23 cellular contexts compared by ENCODE assay signal in the genomic region with DNA sequence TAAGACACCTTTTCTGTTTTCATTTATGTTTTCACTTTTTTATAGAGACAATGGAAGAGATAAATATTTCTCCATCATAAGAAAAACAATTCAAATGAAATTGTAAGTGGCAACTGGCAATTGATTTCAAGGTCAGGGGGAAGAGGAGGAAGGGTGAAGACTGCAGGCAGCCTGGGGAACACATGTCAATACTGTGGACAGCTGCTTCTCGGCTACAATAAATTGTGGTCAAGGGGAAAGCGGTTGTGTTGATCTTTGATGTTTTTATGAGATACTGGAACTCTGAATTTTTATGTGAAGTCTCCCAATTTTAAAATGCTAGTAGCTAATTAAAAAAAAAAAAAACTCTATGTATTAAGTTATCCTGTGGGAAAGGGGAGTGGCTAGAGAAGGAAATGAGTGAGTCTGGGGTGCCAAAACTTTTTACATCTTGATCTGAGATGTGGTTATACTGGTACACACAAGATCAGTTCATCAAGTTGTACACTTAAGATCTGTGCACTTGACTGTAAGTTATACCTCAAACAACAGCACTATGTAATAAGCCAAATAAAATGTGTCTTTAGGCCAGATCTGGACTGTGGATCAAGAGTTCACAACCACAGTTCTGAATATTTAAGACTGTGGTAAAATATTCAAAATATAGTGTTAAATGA. TPM values are rescaled to one million over a fixed set of nuclear protein-coding genes. Genes with fewer than 3 reads are reported as not detected.
DNase-seq lines count a peak whose midpoint lies in the region; ATAC-seq, FAIRE-seq and TF ChIP-seq lines count a peak whose summit lies in the region.
"Had no signal": no experiment of that assay in that cellular context is flagged by ENCODE, and none has a peak within 500 bp of the region (broad histone marks: within the 10 kb centered on the region; RNA-seq: fewer than 3 reads in every experiment).

No MANE protein-coding gene starts in this region.

- no peak overlapping the region for H2AFZ ChIP-seq in H9 (ENCODE audit: low read length)
- H2AFZ ChIP-seq in K562 (ENCODE audit: low read depth, low read length): no peak overlapping the region
- H2AFZ ChIP-seq: PC-9 had no signal

- H3K4me3 Mint-ChIP-seq in H9 (no peak overlapping the region), nephron progenitor cell (no peak overlapping the region)
- H3K4me3 Mint-ChIP-seq: CD4-positive, CD25-positive, alpha-beta regulatory T cell; IgD-negative memory B cell had no signal

- no peak overlapping the region for H2BK12ac ChIP-seq in H9 (ENCODE audit: insufficient read length, low read depth, low read length)

- no peak for TF ChIP-seq POLR2A in K562 (conservative IDR thresholded peaks at IDR 0.05)

- FAIRE-seq in K562 (lab: Jason Lieb, UNC): no peak
- FAIRE-seq: GM12878 had no signal

- no peak overlapping the region for H4K8ac ChIP-seq in H9 (replicated peaks; ENCODE audit: insufficient read length, low read depth, low read length)

- no peak overlapping the region for H3K14ac ChIP-seq in H9 (ENCODE audit: insufficient read depth, low read length)

- H3K27ac ChIP-seq in H9 (ENCODE audit: insufficient read length, low read depth, low read length) (no peak overlapping the region), K562 (ENCODE audit: extremely low read depth, low read depth, low read length) (no peak overlapping the region)
- H3K27ac ChIP-seq: PC-9 had no signal

- TF ChIP-seq RAD21 in K562 (CRISPR knock-in tag; conservative IDR thresholded peaks at IDR 0.05 in 1 of 2, IDR thresholded peaks at IDR 0.05 in 1 of 2): no peak

- no TSS peak for BruUV-seq in K562 (replicated peaks; lab: Mats Ljungman, UMichigan)

- no peaks in the 10 kb centered on the region; the same call in 1 of the 2 replicates for H3K79me2 ChIP-seq in H9 (ENCODE audit: insufficient read depth, low read length)
- peaks cover 91% of the 10 kb centered on the region for H3K79me2 ChIP-seq in K562 (ENCODE audit: control insufficient read depth, insufficient read depth, low read length)

- no peak overlapping the region for H3K4me3 ChIP-seq in K562
- H3K4me3 ChIP-seq: GM12878, PC-9 had no signal

- no peaks in the 10 kb centered on the region for H4K20me1 ChIP-seq in H9 (ENCODE audit: control insufficient read depth, insufficient read depth, insufficient read length)
- peaks cover 11% of the 10 kb centered on the region; the same call in 1 of the 2 replicates for H4K20me1 ChIP-seq in K562 (replicated peaks; ENCODE audit: control insufficient read depth, insufficient read depth, low read length)

- H3K79me1 ChIP-seq in H9 (ENCODE audit: insufficient read depth, low read depth, low read length, poor library complexity, severe bottlenecking): peaks cover 2% of the 10 kb centered on the region

- TF ChIP-seq CTCF in H9 (conservative IDR thresholded peaks at IDR 0.05): no peak
- no peak for TF ChIP-seq CTCF in K562 (IDR thresholded peaks at IDR 0.05 in 2 of 3, conservative IDR thresholded peaks at IDR 0.05 in 1 of 3; ENCODE audit: insufficient read depth in 2 of 3, low read depth in 1 of 3, low read length in 3 of 3)
- TF ChIP-seq CTCF in nephron progenitor cell (IDR thresholded peaks at IDR 0.05): no peak

- H3K4me1 Mint-ChIP-seq in H9 (peaks cover 44 to 49% of the 10 kb centered on the region in 2 experiments), nephron progenitor cell (peaks cover 5% of the 10 kb centered on the region)
- H3K4me1 Mint-ChIP-seq: IgD-negative memory B cell had no signal

- no peak overlapping the region for H2BK15ac ChIP-seq in H9 (ENCODE audit: low read depth, low read length)

- no peak overlapping the region for H3K18ac ChIP-seq in H9 (ENCODE audit: insufficient read length, low read depth, low read length)

- intact Hi-C loops in K562 (cut with micrococcal nuclease): no loop called here

- H4K5ac ChIP-seq in H9 (ENCODE audit: insufficient read length, low read depth, low read length): no peak overlapping the region

- peak overlapping the region in 2 of 3 experiments; percentile 20 to 81; a peak in 2 of 7 replicates for H3K27ac Mint-ChIP-seq in H9
- H3K27ac Mint-ChIP-seq in nephron progenitor cell: peak overlapping the region; percentile 65
- H3K27ac Mint-ChIP-seq: IgD-negative memory B cell had no signal

- no peaks in the 10 kb centered on the region for H3K9me3 Mint-ChIP-seq in H9
- peaks cover 4% of the 10 kb centered on the region for H3K9me3 Mint-ChIP-seq in nephron progenitor cell
- H3K9me3 Mint-ChIP-seq: CD4-positive, CD25-positive, alpha-beta regulatory T cell; IgD-negative memory B cell had no signal

- no peak overlapping the region for H4K91ac ChIP-seq in H9 (ENCODE audit: insufficient read length, low read depth, low read length)

- H3K36me3 ChIP-seq in K562 (ENCODE audit: control insufficient read depth, insufficient read depth, low read length): peaks cover 57% of the 10 kb centered on the region

- H3K36me3 Mint-ChIP-seq in H9 (ENCODE audit: insufficient read depth in 1 of 3, low read depth in 3 of 3): peaks cover 4 to 9% (median 6%) of the 10 kb centered on the region in 3 experiments; a peak in 5 of 7 replicates
- peaks cover 18% of the 10 kb centered on the region for H3K36me3 Mint-ChIP-seq in nephron progenitor cell (ENCODE audit: low read depth)
- H3K36me3 Mint-ChIP-seq: IgD-negative memory B cell had no signal

- H3K4me2 ChIP-seq in H9 (ENCODE audit: insufficient read depth, insufficient read length, low read length) (no peak overlapping the region), K562 (ENCODE audit: insufficient read depth, low read length) (no peak overlapping the region)
- H3K4me2 ChIP-seq: PC-9, SK-N-SH had no signal

- POLR2A ChIA-PET in K562 (lab: Yijun Ruan, JAX): interaction anchor here (1.0 to 8.7 kb wide), 2 partner anchors 9 to 17 kb away, joined by 3 to 56 read pairs; a partner anchor contains a TSS

- H3K9ac ChIP-seq in H9 (ENCODE audit: extremely low read depth, insufficient read length, low read length) (no peak overlapping the region), K562 (ENCODE audit: insufficient read depth in 1 of 2, low read depth in 2 of 2, low read length in 2 of 2) (no peak overlapping the region)
- H3K9ac ChIP-seq: SK-N-SH had no signal

- TF ChIP-seq EP300 in K562 (IDR thresholded peaks at IDR 0.05; ENCODE audit: low read length): no peak

- no peak overlapping the region for H3K4ac ChIP-seq in H9 (ENCODE audit: low read depth, low read length)

- H2BK5ac ChIP-seq in H9 (ENCODE audit: insufficient read length, low read length): no peak overlapping the region

- in situ Hi-C loops in K562 (cut with MboI): no loop called here

- H3K23ac ChIP-seq in H9 (ENCODE audit: insufficient read length, low read depth, low read length): no peak overlapping the region

- no peaks in the 10 kb centered on the region for H3K27me3 Mint-ChIP-seq in H9 (ENCODE audit: low read depth)
- H3K27me3 Mint-ChIP-seq in nephron progenitor cell (ENCODE audit: low read depth, poor library complexity): no peaks in the 10 kb centered on the region
- H3K27me3 Mint-ChIP-seq: CD4-positive, CD25-positive, alpha-beta regulatory T cell; IgD-negative memory B cell had no signal

- H2BK120ac ChIP-seq in H9 (ENCODE audit: low read depth, low read length, poor library complexity, severe bottlenecking): no peak overlapping the region

- H2BK20ac ChIP-seq in H9 (ENCODE audit: low read depth, low read length, poor library complexity, severe bottlenecking): no peak overlapping the region

- ATAC-seq in K562 (peak; percentile 38; the same call in 1 of the 3 replicates), GM21526 (IDR thresholded peaks at IDR 0.05; ENCODE audit: low FRiP score, unreplicated experiment) (no peak)
- ATAC-seq: GM12878 had no signal

- H3K4me1 ChIP-seq in H9 (ENCODE audit: insufficient read depth, low read length): no peaks in the 10 kb centered on the region; the same call in 1 of the 2 replicates
- H3K4me1 ChIP-seq in K562 (replicated peaks in 1 of 2; ENCODE audit: control insufficient read depth in 2 of 2, insufficient read depth in 2 of 2, low read length in 2 of 2): peaks cover 3 to 5% of the 10 kb centered on the region in 2 experiments; a peak in 2 of 5 replicates

- DNase-seq in H9 (no peak), LHCN-M2 (ENCODE audit: low read depth) (peak; percentile 70), K562 (ENCODE audit: extremely low read depth in 1 of 4, low spot score in 3 of 4) (no peak), nephron progenitor cell (no peak), kidney glomerular epithelial cell (lab: John Stamatoyannopoulos, UW) (no peak), HUDEP-2 (lab: John Stamatoyannopoulos, UW; ENCODE audit: unreplicated experiment in 76 of 76) (no peak)
- DNase-seq: CD4-positive, CD25-positive, alpha-beta regulatory T cell; DMS79; HCEC 1CT; Kasumi-1; NCI-H1092 treated with DMSO at 0.1 percent for 48 hours; NCI-H1436 treated with DMSO at 0.1 percent for 48 hours; NCI-H1930; NCI-H2227 treated with DMSO at 0.1 percent for 48 hours; NCI-H510A treated with DMSO at 0.1 percent for 48 hours; NCI-H774; PC-9; RPMI8226; SHP77; SK-N-SH had no signal

- WGBS in H9 (ENCODE audit: extremely low coverage, insufficient read length, low lambda C conversion rate): no CpG with 5 or more reads among the region's 2 CpGs
- 31% methylated on average over 2 of the region's 2 CpGs for WGBS in K562 (ENCODE audit: insufficient coverage, low coverage, missing lambda C conversion rate)

- no peaks in the 10 kb centered on the region for H3K9me3 ChIP-seq in H9 (ENCODE audit: control insufficient read depth, low read depth, low read length)
- no peaks in the 10 kb centered on the region for H3K9me3 ChIP-seq in K562 (replicated peaks; ENCODE audit: control insufficient read depth, insufficient read depth, low read depth, low read length)
- H3K9me3 ChIP-seq: SK-N-SH had no signal

- no peaks in the 10 kb centered on the region for H3K23me2 ChIP-seq in H9 (ENCODE audit: insufficient read length, low read depth, low read length, poor library complexity, severe bottlenecking)

- H3K9me1 ChIP-seq in K562 (ENCODE audit: control insufficient read depth, insufficient read depth, low read length): no peaks in the 10 kb centered on the region

- H2AK5ac ChIP-seq in H9 (ENCODE audit: insufficient read length, low read length): no peak overlapping the region

- CTCF ChIA-PET in K562 (lab: Yijun Ruan, JAX; ENCODE audit: low intra/inter-chr PET ratio): no interaction called here

- no peak overlapping the region for H3K56ac ChIP-seq in H9 (ENCODE audit: insufficient read length, low read depth, low read length)

- H3K27me3 ChIP-seq in H9 (ENCODE audit: insufficient read depth, low read length) (no peaks in the 10 kb centered on the region), K562 (ENCODE audit: control insufficient read depth in 2 of 2, insufficient read depth in 2 of 2, low read length in 2 of 2) (no peaks in the 10 kb centered on the region)

- no peak overlapping the region for H3T11ph ChIP-seq in H9 (ENCODE audit: low read length)

RNA-seq across cellular contexts. Expression of a gene that starts 18.1 kb away (rescaled TPM):
- total RNA-seq in H9 (2021) (19.0 and 19.6 TPM in 2 replicates), LHCN-M2 (2014; rRNA removed) (24.7 and 26.9 TPM in 2 replicates), K562 (2014; rRNA removed) (42.0 and 53.7 TPM in 2 replicates), K562 (2014; rRNA removed; fragmentation: Illumina TruSeq; extraction: Trizol) (96.7 and 113 TPM in 2 replicates), K562 (2015; rRNA removed; fragmentation: Illumina TruSeq; extraction: Trizol) (69.7 and 73.9 TPM in 2 replicates), K562 (2021) (66.4 and 66.7 TPM in 2 replicates)
- polyA plus RNA-seq in LHCN-M2 (2012): 3.0 TPM
- 31.2 and 100 TPM in 2 replicates for total RNA-seq in K562 (2011; cell fraction: chromatin; rRNA removed; ENCODE audit: low replicate concordance)
- total RNA-seq in K562 (2011; cell fraction: nucleolus; rRNA removed): 12.0 and 17.5 TPM in 2 replicates
- 39.2 and 64.7 TPM in 2 replicates for total RNA-seq in K562 (2011; cell fraction: nucleoplasm; rRNA removed)
- polyA plus RNA-seq in K562 (2011; rRNA removed) (40.6 and 61.7 TPM in 2 replicates), K562 (2014; fragmentation: Illumina TruSeq; extraction: Trizol) (54.3 and 62.1 TPM in 2 replicates), K562 (2014; fragmentation: Nextera tagmentation; extraction: Ambion mirVana) (10 to 100 TPM; 20.6 to 25.8 TPM), K562 (2014; rRNA removed) (45.4 and 50.5 TPM in 2 replicates)
- polyA plus RNA-seq in K562 (2011; cell fraction: cytosol; rRNA removed): 5.3 and 11.1 TPM in 2 replicates
- polyA plus RNA-seq in K562 (2011; cell fraction: nucleus; rRNA removed): 19.1 and 29.0 TPM in 2 replicates
- polyA plus RNA-seq in K562 (2012): 29.6 and 39.3 TPM in 2 replicates
- polyA minus RNA-seq in K562 (2011; rRNA and poly(A)+ RNA removed): 65.0 and 84.1 TPM in 2 replicates
- 24.6 and 25.9 TPM in 2 replicates for polyA minus RNA-seq in K562 (2011; cell fraction: cytosol; rRNA and poly(A)+ RNA removed)
- polyA minus RNA-seq in K562 (2011; cell fraction: nucleus; rRNA and poly(A)+ RNA removed): 28.0 and 57.1 TPM in 2 replicates
